In the genomic region with DNA sequence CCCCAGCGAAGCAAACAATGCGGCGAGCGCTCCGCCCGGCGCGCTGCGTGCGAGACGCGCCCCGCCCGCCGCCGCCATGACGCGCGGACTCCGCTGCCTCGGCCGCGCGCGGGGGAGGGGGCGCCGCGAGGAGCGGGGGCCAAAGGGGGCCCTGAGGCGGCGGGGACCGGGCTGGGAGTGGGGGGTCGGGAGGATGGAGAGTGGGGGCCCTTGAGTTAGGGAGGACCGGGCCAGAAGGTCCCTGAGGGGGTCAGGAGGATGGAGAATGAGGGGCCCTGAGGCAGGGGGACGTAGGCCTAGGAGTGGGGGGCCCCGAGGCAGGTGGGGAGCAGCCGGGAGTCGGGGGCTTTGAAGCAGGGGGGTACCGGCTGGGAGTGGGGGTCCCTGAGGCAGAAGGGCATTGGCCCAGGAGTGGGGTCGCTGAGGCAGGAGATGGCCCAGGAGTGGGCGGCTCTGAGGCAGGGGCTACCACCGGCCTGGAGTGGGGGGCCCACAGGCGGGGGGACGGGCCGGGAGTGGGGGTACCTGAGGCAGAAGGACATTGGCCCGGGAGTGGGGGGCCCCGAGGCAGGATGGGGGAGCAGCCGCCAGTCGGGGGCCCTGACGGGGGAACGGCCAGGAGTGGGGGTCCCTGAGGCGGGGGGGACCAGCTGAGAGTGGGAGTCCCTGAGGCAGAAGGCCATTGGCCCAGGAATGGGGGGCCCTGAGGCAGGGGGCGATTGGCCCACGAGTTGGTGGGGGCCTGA, we compare ENCODE assay signal across 8 cellular contexts. TPM values are rescaled to one million over a fixed set of nuclear protein-coding genes. Genes with fewer than 3 reads are reported as not detected.
A peak's percentile ranks its signal among the peaks of the same experiment; 100 is the strongest.
DNase-seq lines count a peak whose midpoint lies in the region; ATAC-seq and TF ChIP-seq lines count a peak whose summit lies in the region.

Gene BRD1, minus strand, starts transcription at position 21 of the 746 bp plus-strand sequence. CDS start 3,556 bp downstream, outside the sequence.

- peak; percentile 66 for ATAC-seq in activated T-helper 17 cell treated with anti-CD3 and anti-CD28 coated beads, Interleukin-2, amount 50 U/mL, for 72 hours (replicated peaks)
- ATAC-seq in naive thymus-derived CD4-positive, alpha-beta T cell: peak; percentile 76

- intact Hi-C loops in naive thymus-derived CD4-positive, alpha-beta T cell (cut with micrococcal nuclease): loop anchor here (1.0 to 2.0 kb wide), 5 partner anchors 19 to 132 kb away; partner anchors contain the start of genes ALG12 (in 1 of the 2), CRELD2 (in 1 of the 2), PIM3 (in 1 of the 2) and ZBED4 (in 1 of the 2)

- H3K4me2 ChIP-seq in OCI-LY3 (ENCODE audit: low read length): peak within 1 kb of the TSS; percentile 97

- H2AFZ ChIP-seq in OCI-LY3 (ENCODE audit: low read depth, low read length): no peak within 1 kb of the TSS

- H3K4me3 ChIP-seq in OCI-LY3 (ENCODE audit: low read length): peak within 1 kb of the TSS; percentile 99
- H3K4me3 ChIP-seq in naive thymus-derived CD4-positive, alpha-beta T cell (ENCODE audit: low read length): peak within 1 kb of the TSS; percentile 75

- TF ChIP-seq CTCF in C4-2B (conservative IDR thresholded peaks at IDR 0.05) (no peak), OCI-LY3 (IDR thresholded peaks at IDR 0.05; ENCODE audit: low read depth, low read length) (no peak)

- H3K27ac ChIP-seq in C4-2B (peak within 1 kb of the TSS; percentile 83), OCI-LY3 (ENCODE audit: low read length) (peak within 1 kb of the TSS; percentile 47), temporal lobe (ENCODE audit: low read depth, low read length) (peak within 1 kb of the TSS; percentile 72)
- H3K27ac ChIP-seq in naive thymus-derived CD4-positive, alpha-beta T cell (ENCODE audit: low read depth, low read length): peak within 1 kb of the TSS; percentile 95

- no peaks in the 10 kb centered on the region for H3K9me3 Mint-ChIP-seq in activated T-helper 17 cell treated with anti-CD3 and anti-CD28 coated beads, Interleukin-2, amount 50 U/mL, for 72 hours
- H3K9me3 Mint-ChIP-seq in naive thymus-derived CD4-positive, alpha-beta T cell: peaks cover 0 to 6% (median 0%) of the 10 kb centered on the region in 11 donors

- POLR2A ChIA-PET in naive thymus-derived CD4-positive, alpha-beta T cell (lab: Charles Lee): interaction anchor here (1.0 to 4.5 kb wide), 5 partner anchors 11 to 97 kb away, joined by 3 to 27 read pairs (median 5); no protein-coding TSS in a partner anchor

- H3K4me1 Mint-ChIP-seq in activated T-helper 17 cell treated with anti-CD3 and anti-CD28 coated beads, Interleukin-2, amount 50 U/mL, for 72 hours: peaks cover 20% of the 10 kb centered on the region
- peaks cover 33 to 63% (median 50%) of the 10 kb centered on the region in 7 donors for H3K4me1 Mint-ChIP-seq in naive thymus-derived CD4-positive, alpha-beta T cell

- peak within 1 kb of the TSS; percentile 94 for H3K27ac Mint-ChIP-seq in activated T-helper 17 cell treated with anti-CD3 and anti-CD28 coated beads, Interleukin-2, amount 50 U/mL, for 72 hours
- H3K27ac Mint-ChIP-seq in naive thymus-derived CD4-positive, alpha-beta T cell: peak within 1 kb of the TSS; percentile 87 to 96 (median 94)

- peaks cover 12% of the 10 kb centered on the region for H3K36me3 ChIP-seq in OCI-LY3 (replicated peaks; ENCODE audit: low read depth, low read length)
- peaks cover 11 to 19% (median 11%) of the 10 kb centered on the region in 3 experiments for H3K36me3 ChIP-seq in naive thymus-derived CD4-positive, alpha-beta T cell (ENCODE audit: control insufficient read depth in 2 of 3, insufficient read depth in 3 of 3, low read length in 3 of 3)

- H3K9me3 ChIP-seq in OCI-LY3 (ENCODE audit: insufficient read depth, low read length): no peaks in the 10 kb centered on the region; the same call in 1 of the 2 replicates
- H3K9me3 ChIP-seq in naive thymus-derived CD4-positive, alpha-beta T cell (ENCODE audit: control insufficient read depth in 2 of 3, low read length in 3 of 3): no peaks in the 10 kb centered on the region

- DNase-seq in H4 (ENCODE audit: low spot score): peak; percentile 26
- peak; percentile 42 for DNase-seq in fibroblast of peridontal ligament (ENCODE audit: extremely low read depth)
- DNase-seq in naive thymus-derived CD4-positive, alpha-beta T cell: peak in 8 of 9 donors; percentile 35 to 71 (median 52)
- no peak for DNase-seq in DMS114 treated with DMSO at 0.1 percent for 48 hours (lab: John Stamatoyannopoulos, UW; ENCODE audit: unreplicated experiment)

- H3K27me3 ChIP-seq in OCI-LY3 (ENCODE audit: low read depth, low read length): peaks cover 3% of the 10 kb centered on the region; the same call in 1 of the 2 replicates
- H3K27me3 ChIP-seq in naive thymus-derived CD4-positive, alpha-beta T cell (ENCODE audit: control insufficient read depth in 2 of 2, insufficient read depth in 2 of 2, low read length in 2 of 2): no peaks in the 10 kb centered on the region

- CTCF ChIA-PET in naive thymus-derived CD4-positive, alpha-beta T cell (lab: Charles Lee): no interaction called here

- peaks cover 46% of the 10 kb centered on the region for H3K79me2 ChIP-seq in OCI-LY3 (ENCODE audit: low read length)

- H3K4me3 Mint-ChIP-seq in activated T-helper 17 cell treated with anti-CD3 and anti-CD28 coated beads, Interleukin-2, amount 50 U/mL, for 72 hours: peak within 1 kb of the TSS; percentile 93
- H3K4me3 Mint-ChIP-seq in naive thymus-derived CD4-positive, alpha-beta T cell: peak within 1 kb of the TSS; percentile 90 to 93 (median 92)

- H3K9ac ChIP-seq in OCI-LY3 (ENCODE audit: low read length): peak within 1 kb of the TSS; percentile 91

- peaks cover 32% of the 10 kb centered on the region for H4K20me1 ChIP-seq in OCI-LY3 (ENCODE audit: insufficient read depth, low read length)

- peaks cover 17% of the 10 kb centered on the region for H3K4me1 ChIP-seq in OCI-LY3 (ENCODE audit: low read length)
- peaks cover 28 to 36% of the 10 kb centered on the region in 2 donors for H3K4me1 ChIP-seq in naive thymus-derived CD4-positive, alpha-beta T cell (ENCODE audit: control insufficient read depth in 2 of 2, insufficient read depth in 2 of 2, low read length in 2 of 2)

- H3K27me3 Mint-ChIP-seq in activated T-helper 17 cell treated with anti-CD3 and anti-CD28 coated beads, Interleukin-2, amount 50 U/mL, for 72 hours: no peaks in the 10 kb centered on the region
- H3K27me3 Mint-ChIP-seq in naive thymus-derived CD4-positive, alpha-beta T cell: peaks cover 0 to 12% (median 0%) of the 10 kb centered on the region in 5 donors

- H3K36me3 Mint-ChIP-seq in activated T-helper 17 cell treated with anti-CD3 and anti-CD28 coated beads, Interleukin-2, amount 50 U/mL, for 72 hours (ENCODE audit: low read depth): peaks cover 48% of the 10 kb centered on the region
- H3K36me3 Mint-ChIP-seq in naive thymus-derived CD4-positive, alpha-beta T cell: peaks cover 7 to 23% (median 9%) of the 10 kb centered on the region in 5 donors

RNA-seq across cellular contexts. Expression of gene BRD1, which starts in this region (rescaled TPM):
- 7.3 and 13.9 TPM in 2 replicates for total RNA-seq in H4 (2014; rRNA removed; shearing (Covaris generic))
- total RNA-seq in activated T-helper 17 cell treated with anti-CD3 and anti-CD28 coated beads, Interleukin-2, amount 50 U/mL, for 72 hours: 10 to 100 TPM; 43.4 to 43.8 TPM
- 100 to 1,000 TPM in 2 of 5 experiments, 10 to 100 TPM in 3; 50.0 to 130 (median 87.7) TPM for total RNA-seq in naive thymus-derived CD4-positive, alpha-beta T cell
- 1 to 10 TPM; 2.8 to 3.4 TPM for polyA plus RNA-seq in naive thymus-derived CD4-positive, alpha-beta T cell
- 40.3 TPM for total RNA-seq in temporal lobe
